Comparison of ENCODE assay signal across 15 cellular contexts in genomic region chr22:46444390-46444854, GRCh38.
DNase-seq lines count a peak whose midpoint lies in the region; ATAC-seq, FAIRE-seq and TF ChIP-seq lines count a peak whose summit lies in the region.
"Had no signal": no experiment of that assay in that cellular context is flagged by ENCODE, and none has a peak within 500 bp of the region (broad histone marks: within the 10 kb centered on the region; RNA-seq: fewer than 3 reads in every experiment).

No MANE protein-coding gene starts in this region.

- CTCF ChIA-PET in H1 (lab: Charles Lee; ENCODE audit: partially characterized antibody), result interaction anchor here (0.6 to 2.0 kb wide), 11 partner anchors 16 to 97 kb away, joined by 3 to 6 read pairs (median 4); no protein-coding TSS in a partner anchor

- no peak overlapping the region for H3K4me3 ChIP-seq in H1 (ENCODE audit: extremely low read depth in 1 of 4, insufficient read depth in 2 of 4, low read depth in 3 of 4, low read length in 4 of 4)

- no peak overlapping the region for H3K14ac ChIP-seq in H1 (ENCODE audit: insufficient read length)

- no peak overlapping the region for H2BK20ac ChIP-seq in H1 (ENCODE audit: low read length)

- no peaks in the 10 kb centered on the region for H3K9me3 ChIP-seq in H1 (ENCODE audit: insufficient read depth in 2 of 2, low read depth in 1 of 2, low read length in 1 of 2)

- H3K56ac ChIP-seq in H1 (replicated peaks; ENCODE audit: insufficient read length, low read depth, low read length), result no peak overlapping the region

- no peak overlapping the region for H4K91ac ChIP-seq in H1 (replicated peaks; ENCODE audit: insufficient read length, low read length)

- peaks cover 0 to 5% of the 10 kb centered on the region in 2 experiments for H4K20me1 ChIP-seq in H1 (replicated peaks in 1 of 2; ENCODE audit: control insufficient read depth in 1 of 2, insufficient read depth in 2 of 2, low read length in 2 of 2)

- no peak for FAIRE-seq in H1 (lab: Jason Lieb, UNC)
- FAIRE-seq: frontal cortex, islet of Langerhans had no signal

- POLR2A ChIA-PET in H1 (lab: Charles Lee; ENCODE audit: partially characterized antibody), result interaction anchor here (1.0 to 1.2 kb wide), 2 partner anchors 26 to 67 kb away, joined by 3 to 4 read pairs; no protein-coding TSS in a partner anchor

- H3K27me3 Mint-ChIP-seq in progenitor cell of endocrine pancreas, result peaks cover 2% of the 10 kb centered on the region

- peak overlapping the region; percentile 84 for H3K27ac Mint-ChIP-seq in progenitor cell of endocrine pancreas
- H3K27ac Mint-ChIP-seq: CD8-positive, alpha-beta memory T cell had no signal

- H4K5ac ChIP-seq in H1 (ENCODE audit: insufficient read length, low read depth, low read length), result no peak overlapping the region

- ATAC-seq in sciatic nerve (no peak), GM19452 (IDR thresholded peaks at IDR 0.05; ENCODE audit: unreplicated experiment) (no peak), HG02623 (IDR thresholded peaks at IDR 0.05; ENCODE audit: unreplicated experiment) (no peak)

- peaks cover 6% of the 10 kb centered on the region; the same call in 1 of the 2 replicates for H3K23me2 ChIP-seq in H1 (ENCODE audit: low read depth, low read length)

- H3K4me3 Mint-ChIP-seq in progenitor cell of endocrine pancreas (ENCODE audit: low read depth), result no peak overlapping the region
- H3K4me3 Mint-ChIP-seq: CD8-positive, alpha-beta memory T cell; naive B cell had no signal

- intact Hi-C loops in sciatic nerve (cut with DNase I), result no loop called here

- 87% methylated on average over 10 of the region's 10 CpGs; no CpG with 5 or more reads in 1 of the 2 experiments for WGBS in H1 (ENCODE audit: extremely low coverage in 1 of 2, insufficient coverage in 1 of 2, insufficient read length in 1 of 2, insufficient replicate concordance in 2 of 2, low coverage in 1 of 2, low lambda C conversion rate in 2 of 2, missing lambda C conversion rate in 1 of 2), 2 experiments

- H4K8ac ChIP-seq in H1 (ENCODE audit: extremely low read depth, insufficient read depth, low read length), result peak overlapping the region; percentile 7; the same call in 1 of the 2 replicates

- H3K27me3 ChIP-seq in H1 (replicated peaks in 1 of 4; ENCODE audit: control insufficient read depth in 3 of 4, extremely low read depth in 1 of 4, insufficient read depth in 3 of 4, low read length in 3 of 4), result no peaks in the 10 kb centered on the region

- no peak overlapping the region for H3K27ac ChIP-seq in H1 (ENCODE audit: low read depth, low read length)

- H3K9ac ChIP-seq in H1 (replicated peaks in 1 of 4; ENCODE audit: extremely low read depth in 1 of 4, low read depth in 3 of 4, low read length in 3 of 4), result no peak overlapping the region

- peak; percentile 23 to 46 for TF ChIP-seq RAD21 in H1 (IDR thresholded peaks at IDR 0.05 in 1 of 2, conservative IDR thresholded peaks at IDR 0.05 in 1 of 2; ENCODE audit: low read depth in 2 of 2, low read length in 2 of 2)

- peaks cover 2 to 17% (median 14%) of the 10 kb centered on the region in 4 experiments for H3K4me1 ChIP-seq in H1 (replicated peaks in 1 of 4; ENCODE audit: control insufficient read depth in 3 of 4, insufficient read depth in 4 of 4, low read length in 3 of 4)

- H3K23ac ChIP-seq in H1 (ENCODE audit: insufficient read length), result no peak overlapping the region

- H2BK12ac ChIP-seq in H1 (ENCODE audit: low read depth, low read length), result no peak overlapping the region

- peaks cover 27% of the 10 kb centered on the region for H3K4me1 Mint-ChIP-seq in progenitor cell of endocrine pancreas (ENCODE audit: low read depth)
- H3K4me1 Mint-ChIP-seq: CD8-positive, alpha-beta memory T cell; naive B cell had no signal

- H2AK5ac ChIP-seq in H1 (ENCODE audit: low read depth, low read length), result peak overlapping the region; percentile 15; the same call in 1 of the 2 replicates

- TF ChIP-seq CTCF in H1 (IDR thresholded peaks at IDR 0.05; ENCODE audit: control extremely low read depth in 1 of 3, insufficient read depth in 1 of 3, low read depth in 1 of 3, low read length in 3 of 3), result peak in 2 of 3 experiments; percentile 28 to 34; a peak in 3 of 4 replicates
- TF ChIP-seq CTCF in progenitor cell of endocrine pancreas (IDR thresholded peaks at IDR 0.05; ENCODE audit: unreplicated experiment), result no peak

- H3K18ac ChIP-seq in H1 (ENCODE audit: extremely low read depth, low read length), result no peak overlapping the region; the same call in 1 of the 2 replicates

- no peaks in the 10 kb centered on the region for H3K9me3 Mint-ChIP-seq in progenitor cell of endocrine pancreas (ENCODE audit: low read depth)
- H3K9me3 Mint-ChIP-seq: CD8-positive, alpha-beta memory T cell had no signal

- no peak for TF ChIP-seq POLR2A in H1 (IDR thresholded peaks at IDR 0.05; ENCODE audit: control extremely low read depth in 1 of 2, low read depth in 2 of 2, low read length in 2 of 2)

- no peaks in the 10 kb centered on the region for H3K36me3 Mint-ChIP-seq in progenitor cell of endocrine pancreas (ENCODE audit: insufficient read depth)
- H3K36me3 Mint-ChIP-seq: CD8-positive, alpha-beta memory T cell; naive B cell had no signal

- DNase-seq in DMS53 treated with DMSO at 0.1 percent for 48 hours (lab: John Stamatoyannopoulos, UW; ENCODE audit: unreplicated experiment) (peak; percentile 68), NCI-H69 (lab: John Stamatoyannopoulos, UW) (peak; percentile 72), H1 (ENCODE audit: low read depth in 1 of 2, low spot score in 2 of 2) (no peak), progenitor cell of endocrine pancreas (ENCODE audit: low spot score, unreplicated experiment) (no peak), sciatic nerve (ENCODE audit: low spot score) (no peak), NCI-H1417 (lab: John Stamatoyannopoulos, UW) (no peak)
- DNase-seq: activated CD4-positive, alpha-beta T cell treated with anti-CD3 and anti-CD28 coated beads for 1 hour; CD8-positive, alpha-beta memory T cell; naive B cell; NCI-H1436; NCI-H774 had no signal

- no peaks in the 10 kb centered on the region for H3K79me1 ChIP-seq in H1 (ENCODE audit: low read depth, low read length)

- TF ChIP-seq EP300 in H1 (IDR thresholded peaks at IDR 0.05; ENCODE audit: borderline replicate concordance in 1 of 2, low read depth in 2 of 2, low read length in 2 of 2), result no peak

- H3K79me2 ChIP-seq in H1 (ENCODE audit: control insufficient read depth in 1 of 2, insufficient read depth in 2 of 2, low read length in 2 of 2), result no peaks in the 10 kb centered on the region

- H2BK120ac ChIP-seq in H1 (replicated peaks; ENCODE audit: low read depth, low read length), result peak overlapping the region; percentile 47

- H3K36me3 ChIP-seq in H1 (ENCODE audit: control insufficient read depth in 2 of 4, insufficient read depth in 4 of 4, low read length in 3 of 4), result no peaks in the 10 kb centered on the region

- H3K4me2 ChIP-seq in H1 (ENCODE audit: insufficient read depth in 1 of 2, low read depth in 2 of 2, low read length in 2 of 2), result no peak overlapping the region

- no peak overlapping the region for H2BK15ac ChIP-seq in H1 (ENCODE audit: low read length)

- no peak overlapping the region for H2BK5ac ChIP-seq in H1 (ENCODE audit: low read depth, low read length)

- H2AFZ ChIP-seq in H1 (ENCODE audit: low read length), result no peak overlapping the region

- H3K4ac ChIP-seq in H1 (replicated peaks; ENCODE audit: insufficient read length, low read depth, low read length), result no peak overlapping the region

TF ChIP-seq in H1, 55 proteins besides CTCF, POLR2A, EP300 and RAD21:
- no peak for TF ChIP-seq ASH2L (IDR thresholded peaks at IDR 0.05; ENCODE audit: low read length)
- no peak for TF ChIP-seq POLR2AphosphoS5 (IDR thresholded peaks at IDR 0.05; ENCODE audit: low read depth, low read length)
- no peak for TF ChIP-seq TBP (IDR thresholded peaks at IDR 0.05; ENCODE audit: low read depth, low read length)
- TF ChIP-seq, protein P1, sequence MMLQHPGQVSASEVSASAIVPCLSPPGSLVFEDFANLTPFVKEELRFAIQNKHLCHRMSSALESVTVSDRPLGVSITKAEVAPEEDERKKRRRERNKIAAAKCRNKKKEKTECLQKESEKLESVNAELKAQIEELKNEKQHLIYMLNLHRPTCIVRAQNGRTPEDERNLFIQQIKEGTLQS (IDR thresholded peaks at IDR 0.05; ENCODE audit: insufficient read depth, low read depth, low read length), result no peak
- TF ChIP-seq HDAC2 (IDR thresholded peaks at IDR 0.05; ENCODE audit: borderline replicate concordance in 1 of 2, low read depth in 2 of 2, low read length in 2 of 2), result no peak
- TF ChIP-seq CTBP2 (IDR thresholded peaks at IDR 0.05; ENCODE audit: borderline replicate concordance, insufficient read depth, insufficient read length, low read length), result no peak
- TF ChIP-seq EGR1 (IDR thresholded peaks at IDR 0.05; ENCODE audit: borderline replicate concordance, low read depth, low read length), result no peak
- TF ChIP-seq JUN (IDR thresholded peaks at IDR 0.05; ENCODE audit: low read depth, low read length), result no peak
- no peak for TF ChIP-seq TAF7 (optimal IDR thresholded peaks at IDR 0.05; ENCODE audit: borderline replicate concordance, low read depth, low read length)
- TF ChIP-seq YY1 (IDR thresholded peaks at IDR 0.05; ENCODE audit: low read depth, low read length), result no peak
- no peak for TF ChIP-seq SAP30 (IDR thresholded peaks at IDR 0.05; ENCODE audit: insufficient read depth, insufficient replicate concordance, low read length)
- TF ChIP-seq SP2 (IDR thresholded peaks at IDR 0.05; ENCODE audit: low read length), result no peak
- no peak for TF ChIP-seq NANOG (IDR thresholded peaks at IDR 0.05; ENCODE audit: insufficient read depth, low read depth, low read length, poor library complexity, severe bottlenecking)
TF ChIP-seq in H1: peak in this region for 0.

Comparison
In these comparisons a context has a peak if more than half of its experiments do, and no peak if none do; other contexts are left out.
1. DNase-seq: peak in DMS53 treated with DMSO at 0.1 percent for 48 hours (single experiment) and NCI-H69 (single experiment); none in H1 (0 of 2), progenitor cell of endocrine pancreas (single experiment), sciatic nerve (single experiment) and NCI-H1417 (0 of 3).